Comparison of ENCODE assay signal across 1 cellular context in the genomic region with DNA sequence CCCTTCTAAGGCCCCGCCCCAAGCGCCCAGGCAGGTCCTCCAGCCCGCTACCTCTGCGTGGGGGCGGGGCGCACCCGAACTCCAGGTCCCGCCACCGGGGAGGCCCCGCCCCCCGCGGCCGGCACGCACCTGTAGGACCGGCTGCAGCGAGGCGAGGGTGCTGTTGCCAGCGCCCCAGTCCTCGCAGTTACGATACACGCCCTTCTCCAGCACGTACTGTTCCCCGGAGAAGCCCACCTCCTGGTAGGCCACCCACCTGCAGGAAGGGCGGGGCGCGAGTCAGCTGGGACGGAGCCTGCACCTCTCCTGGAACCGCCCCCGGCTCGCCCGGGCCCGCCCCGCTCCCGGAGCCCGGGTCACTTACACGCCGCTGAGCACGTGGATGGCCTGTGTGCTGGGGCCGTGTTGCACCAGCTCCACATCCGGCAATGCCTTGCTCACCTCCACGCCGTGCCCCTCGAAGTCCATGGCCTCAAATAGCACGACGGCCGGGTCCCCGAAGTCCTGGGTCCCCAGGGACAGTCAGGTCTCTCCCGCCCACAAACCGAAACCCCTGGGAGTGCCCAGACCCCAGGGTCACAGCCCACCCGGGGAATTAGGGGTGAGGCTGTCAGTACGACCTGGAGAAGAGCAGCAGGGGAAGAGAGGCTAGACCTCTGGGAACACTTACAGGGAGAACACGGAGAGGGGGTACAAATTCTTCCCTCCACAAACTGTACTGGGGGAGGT.
TF ChIP-seq lines count a peak whose summit lies in the region.

No MANE protein-coding gene starts in this region.

TF ChIP-seq in H1, 55 proteins besides CTCF, POLR2A, EP300 and RAD21:
- TF ChIP-seq BRCA1 (IDR thresholded peaks at IDR 0.05; ENCODE audit: low read depth, low read length): no peak
- TF ChIP-seq BACH1 (IDR thresholded peaks at IDR 0.05; ENCODE audit: low read length): no peak; the same call in 1 of the 2 replicates
- TF ChIP-seq TAF7 (optimal IDR thresholded peaks at IDR 0.05; ENCODE audit: borderline replicate concordance, low read depth, low read length): no peak
- TF ChIP-seq SP1 (IDR thresholded peaks at IDR 0.05; ENCODE audit: low read depth, low read length): no peak
- no peak for TF ChIP-seq CHD1 (IDR thresholded peaks at IDR 0.05; ENCODE audit: low read depth, low read length)
- no peak for TF ChIP-seq RBBP5 (IDR thresholded peaks at IDR 0.05; ENCODE audit: borderline replicate concordance, low read depth, low read length)
- TF ChIP-seq POLR2AphosphoS5 (IDR thresholded peaks at IDR 0.05; ENCODE audit: low read depth, low read length): peak; percentile 41; the same call in 1 of the 2 replicates
- TF ChIP-seq SP2 (IDR thresholded peaks at IDR 0.05; ENCODE audit: low read length): no peak
- no peak for TF ChIP-seq YY1 (IDR thresholded peaks at IDR 0.05; ENCODE audit: low read depth, low read length)
- TF ChIP-seq GABPA (IDR thresholded peaks at IDR 0.05; ENCODE audit: borderline replicate concordance, insufficient read depth, low read length): no peak
- TF ChIP-seq SRF (IDR thresholded peaks at IDR 0.05; ENCODE audit: low read depth, low read length): no peak
- no peak for TF ChIP-seq SUZ12 (IDR thresholded peaks at IDR 0.05; ENCODE audit: low read length)
- no peak for TF ChIP-seq ASH2L (IDR thresholded peaks at IDR 0.05; ENCODE audit: low read length)
- TF ChIP-seq TBP (IDR thresholded peaks at IDR 0.05; ENCODE audit: low read depth, low read length): peak; percentile 24
- TF ChIP-seq RNF2 (IDR thresholded peaks at IDR 0.05; ENCODE audit: borderline replicate concordance, low read depth, low read length, missing control alignments, poor library complexity, severe bottlenecking): no peak
- no peak for TF ChIP-seq KDM5A (IDR thresholded peaks at IDR 0.05; ENCODE audit: low read length)
- TF ChIP-seq EZH2 (IDR thresholded peaks at IDR 0.05; ENCODE audit: low read depth, low read length, severe bottlenecking): no peak
- TF ChIP-seq CHD2 (IDR thresholded peaks at IDR 0.05; ENCODE audit: low read length): no peak
- TF ChIP-seq CTBP2 (IDR thresholded peaks at IDR 0.05; ENCODE audit: borderline replicate concordance, insufficient read depth, insufficient read length, low read length): no peak
- no peak for TF ChIP-seq CBX5 (IDR thresholded peaks at IDR 0.05; ENCODE audit: low read depth, low read length)
- no peak for TF ChIP-seq RFX5 (IDR thresholded peaks at IDR 0.05; ENCODE audit: borderline replicate concordance, low read depth, low read length)
- no peak for TF ChIP-seq MAFK (IDR thresholded peaks at IDR 0.05; ENCODE audit: low read depth, low read length)
- no peak for TF ChIP-seq HDAC6 (IDR thresholded peaks at IDR 0.05; ENCODE audit: low read depth, low read length)
- no peak for TF ChIP-seq SIRT6 (IDR thresholded peaks at IDR 0.05; ENCODE audit: low read length)
- no peak for TF ChIP-seq POU5F1 (IDR thresholded peaks at IDR 0.05; ENCODE audit: low read depth, low read length)
- no peak for TF ChIP-seq NANOG (IDR thresholded peaks at IDR 0.05; ENCODE audit: insufficient read depth, low read depth, low read length, poor library complexity, severe bottlenecking)
- TF ChIP-seq JUN (IDR thresholded peaks at IDR 0.05; ENCODE audit: low read depth, low read length): no peak
- no peak for TF ChIP-seq BCL11A (IDR thresholded peaks at IDR 0.05; ENCODE audit: low read depth in 2 of 2, low read length in 2 of 2)
- no peak for TF ChIP-seq TEAD4 (IDR thresholded peaks at IDR 0.05; ENCODE audit: low read depth, low read length)
- TF ChIP-seq, protein P1, sequence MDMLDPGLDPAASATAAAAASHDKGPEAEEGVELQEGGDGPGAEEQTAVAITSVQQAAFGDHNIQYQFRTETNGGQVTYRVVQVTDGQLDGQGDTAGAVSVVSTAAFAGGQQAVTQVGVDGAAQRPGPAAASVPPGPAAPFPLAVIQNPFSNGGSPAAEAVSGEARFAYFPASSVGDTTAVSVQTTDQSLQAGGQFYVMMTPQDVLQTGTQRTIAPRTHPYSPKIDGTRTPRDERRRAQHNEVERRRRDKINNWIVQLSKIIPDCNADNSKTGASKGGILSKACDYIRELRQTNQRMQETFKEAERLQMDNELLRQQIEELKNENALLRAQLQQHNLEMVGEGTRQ (IDR thresholded peaks at IDR 0.05; ENCODE audit: low read length): no peak; the same call in 1 of the 2 replicates
- TF ChIP-seq KDM1A (IDR thresholded peaks at IDR 0.05; ENCODE audit: borderline replicate concordance, low read length): no peak
- no peak for TF ChIP-seq CEBPB (IDR thresholded peaks at IDR 0.05; ENCODE audit: low read depth, low read length)
- no peak for TF ChIP-seq SP4 (IDR thresholded peaks at IDR 0.05; ENCODE audit: low read length)
- TF ChIP-seq KDM4A (IDR thresholded peaks at IDR 0.05; ENCODE audit: low read depth, low read length, severe bottlenecking): peak; percentile 64
- TF ChIP-seq, protein P2, sequence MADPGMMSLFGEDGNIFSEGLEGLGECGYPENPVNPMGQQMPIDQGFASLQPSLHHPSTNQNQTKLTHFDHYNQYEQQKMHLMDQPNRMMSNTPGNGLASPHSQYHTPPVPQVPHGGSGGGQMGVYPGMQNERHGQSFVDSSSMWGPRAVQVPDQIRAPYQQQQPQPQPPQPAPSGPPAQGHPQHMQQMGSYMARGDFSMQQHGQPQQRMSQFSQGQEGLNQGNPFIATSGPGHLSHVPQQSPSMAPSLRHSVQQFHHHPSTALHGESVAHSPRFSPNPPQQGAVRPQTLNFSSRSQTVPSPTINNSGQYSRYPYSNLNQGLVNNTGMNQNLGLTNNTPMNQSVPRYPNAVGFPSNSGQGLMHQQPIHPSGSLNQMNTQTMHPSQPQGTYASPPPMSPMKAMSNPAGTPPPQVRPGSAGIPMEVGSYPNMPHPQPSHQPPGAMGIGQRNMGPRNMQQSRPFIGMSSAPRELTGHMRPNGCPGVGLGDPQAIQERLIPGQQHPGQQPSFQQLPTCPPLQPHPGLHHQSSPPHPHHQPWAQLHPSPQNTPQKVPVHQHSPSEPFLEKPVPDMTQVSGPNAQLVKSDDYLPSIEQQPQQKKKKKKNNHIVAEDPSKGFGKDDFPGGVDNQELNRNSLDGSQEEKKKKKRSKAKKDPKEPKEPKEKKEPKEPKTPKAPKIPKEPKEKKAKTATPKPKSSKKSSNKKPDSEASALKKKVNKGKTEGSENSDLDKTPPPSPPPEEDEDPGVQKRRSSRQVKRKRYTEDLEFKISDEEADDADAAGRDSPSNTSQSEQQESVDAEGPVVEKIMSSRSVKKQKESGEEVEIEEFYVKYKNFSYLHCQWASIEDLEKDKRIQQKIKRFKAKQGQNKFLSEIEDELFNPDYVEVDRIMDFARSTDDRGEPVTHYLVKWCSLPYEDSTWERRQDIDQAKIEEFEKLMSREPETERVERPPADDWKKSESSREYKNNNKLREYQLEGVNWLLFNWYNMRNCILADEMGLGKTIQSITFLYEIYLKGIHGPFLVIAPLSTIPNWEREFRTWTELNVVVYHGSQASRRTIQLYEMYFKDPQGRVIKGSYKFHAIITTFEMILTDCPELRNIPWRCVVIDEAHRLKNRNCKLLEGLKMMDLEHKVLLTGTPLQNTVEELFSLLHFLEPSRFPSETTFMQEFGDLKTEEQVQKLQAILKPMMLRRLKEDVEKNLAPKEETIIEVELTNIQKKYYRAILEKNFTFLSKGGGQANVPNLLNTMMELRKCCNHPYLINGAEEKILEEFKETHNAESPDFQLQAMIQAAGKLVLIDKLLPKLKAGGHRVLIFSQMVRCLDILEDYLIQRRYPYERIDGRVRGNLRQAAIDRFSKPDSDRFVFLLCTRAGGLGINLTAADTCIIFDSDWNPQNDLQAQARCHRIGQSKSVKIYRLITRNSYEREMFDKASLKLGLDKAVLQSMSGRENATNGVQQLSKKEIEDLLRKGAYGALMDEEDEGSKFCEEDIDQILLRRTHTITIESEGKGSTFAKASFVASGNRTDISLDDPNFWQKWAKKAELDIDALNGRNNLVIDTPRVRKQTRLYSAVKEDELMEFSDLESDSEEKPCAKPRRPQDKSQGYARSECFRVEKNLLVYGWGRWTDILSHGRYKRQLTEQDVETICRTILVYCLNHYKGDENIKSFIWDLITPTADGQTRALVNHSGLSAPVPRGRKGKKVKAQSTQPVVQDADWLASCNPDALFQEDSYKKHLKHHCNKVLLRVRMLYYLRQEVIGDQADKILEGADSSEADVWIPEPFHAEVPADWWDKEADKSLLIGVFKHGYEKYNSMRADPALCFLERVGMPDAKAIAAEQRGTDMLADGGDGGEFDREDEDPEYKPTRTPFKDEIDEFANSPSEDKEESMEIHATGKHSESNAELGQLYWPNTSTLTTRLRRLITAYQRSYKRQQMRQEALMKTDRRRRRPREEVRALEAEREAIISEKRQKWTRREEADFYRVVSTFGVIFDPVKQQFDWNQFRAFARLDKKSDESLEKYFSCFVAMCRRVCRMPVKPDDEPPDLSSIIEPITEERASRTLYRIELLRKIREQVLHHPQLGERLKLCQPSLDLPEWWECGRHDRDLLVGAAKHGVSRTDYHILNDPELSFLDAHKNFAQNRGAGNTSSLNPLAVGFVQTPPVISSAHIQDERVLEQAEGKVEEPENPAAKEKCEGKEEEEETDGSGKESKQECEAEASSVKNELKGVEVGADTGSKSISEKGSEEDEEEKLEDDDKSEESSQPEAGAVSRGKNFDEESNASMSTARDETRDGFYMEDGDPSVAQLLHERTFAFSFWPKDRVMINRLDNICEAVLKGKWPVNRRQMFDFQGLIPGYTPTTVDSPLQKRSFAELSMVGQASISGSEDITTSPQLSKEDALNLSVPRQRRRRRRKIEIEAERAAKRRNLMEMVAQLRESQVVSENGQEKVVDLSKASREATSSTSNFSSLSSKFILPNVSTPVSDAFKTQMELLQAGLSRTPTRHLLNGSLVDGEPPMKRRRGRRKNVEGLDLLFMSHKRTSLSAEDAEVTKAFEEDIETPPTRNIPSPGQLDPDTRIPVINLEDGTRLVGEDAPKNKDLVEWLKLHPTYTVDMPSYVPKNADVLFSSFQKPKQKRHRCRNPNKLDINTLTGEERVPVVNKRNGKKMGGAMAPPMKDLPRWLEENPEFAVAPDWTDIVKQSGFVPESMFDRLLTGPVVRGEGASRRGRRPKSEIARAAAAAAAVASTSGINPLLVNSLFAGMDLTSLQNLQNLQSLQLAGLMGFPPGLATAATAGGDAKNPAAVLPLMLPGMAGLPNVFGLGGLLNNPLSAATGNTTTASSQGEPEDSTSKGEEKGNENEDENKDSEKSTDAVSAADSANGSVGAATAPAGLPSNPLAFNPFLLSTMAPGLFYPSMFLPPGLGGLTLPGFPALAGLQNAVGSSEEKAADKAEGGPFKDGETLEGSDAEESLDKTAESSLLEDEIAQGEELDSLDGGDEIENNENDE (IDR thresholded peaks at IDR 0.05; ENCODE audit: insufficient replicate concordance, low read length): no peak
- no peak for TF ChIP-seq NRF1 (IDR thresholded peaks at IDR 0.05; ENCODE audit: low read depth, low read length)
- no peak for TF ChIP-seq CREB1 (IDR thresholded peaks at IDR 0.05)
- no peak for TF ChIP-seq JUND (IDR thresholded peaks at IDR 0.05; ENCODE audit: low read length)
- no peak for TF ChIP-seq TCF12 (IDR thresholded peaks at IDR 0.05; ENCODE audit: low read depth, low read length)
- 0 out of 2 replicates have a peak, but pooled peaks have one; percentile 4 for TF ChIP-seq EGR1 (IDR thresholded peaks at IDR 0.05; ENCODE audit: borderline replicate concordance, low read depth, low read length)
- TF ChIP-seq HDAC2 (IDR thresholded peaks at IDR 0.05; ENCODE audit: borderline replicate concordance in 1 of 2, low read depth in 2 of 2, low read length in 2 of 2): no peak
- TF ChIP-seq, protein P3, sequence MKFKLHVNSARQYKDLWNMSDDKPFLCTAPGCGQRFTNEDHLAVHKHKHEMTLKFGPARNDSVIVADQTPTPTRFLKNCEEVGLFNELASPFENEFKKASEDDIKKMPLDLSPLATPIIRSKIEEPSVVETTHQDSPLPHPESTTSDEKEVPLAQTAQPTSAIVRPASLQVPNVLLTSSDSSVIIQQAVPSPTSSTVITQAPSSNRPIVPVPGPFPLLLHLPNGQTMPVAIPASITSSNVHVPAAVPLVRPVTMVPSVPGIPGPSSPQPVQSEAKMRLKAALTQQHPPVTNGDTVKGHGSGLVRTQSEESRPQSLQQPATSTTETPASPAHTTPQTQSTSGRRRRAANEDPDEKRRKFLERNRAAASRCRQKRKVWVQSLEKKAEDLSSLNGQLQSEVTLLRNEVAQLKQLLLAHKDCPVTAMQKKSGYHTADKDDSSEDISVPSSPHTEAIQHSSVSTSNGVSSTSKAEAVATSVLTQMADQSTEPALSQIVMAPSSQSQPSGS (IDR thresholded peaks at IDR 0.05; ENCODE audit: low read length): no peak
- TF ChIP-seq TAF1 (IDR thresholded peaks at IDR 0.05; ENCODE audit: low read depth, low read length): no peak; the same call in 1 of the 2 replicates
- no peak; the same call in 1 of the 2 replicates for TF ChIP-seq GTF2F1 (IDR thresholded peaks at IDR 0.05; ENCODE audit: borderline replicate concordance, low read depth, low read length)
- TF ChIP-seq SIX5 (IDR thresholded peaks at IDR 0.05; ENCODE audit: low read depth, low read length): no peak
- TF ChIP-seq, protein P4, sequence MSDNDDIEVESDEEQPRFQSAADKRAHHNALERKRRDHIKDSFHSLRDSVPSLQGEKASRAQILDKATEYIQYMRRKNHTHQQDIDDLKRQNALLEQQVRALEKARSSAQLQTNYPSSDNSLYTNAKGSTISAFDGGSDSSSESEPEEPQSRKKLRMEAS (IDR thresholded peaks at IDR 0.05): peak; percentile 99
- TF ChIP-seq, protein P5, sequence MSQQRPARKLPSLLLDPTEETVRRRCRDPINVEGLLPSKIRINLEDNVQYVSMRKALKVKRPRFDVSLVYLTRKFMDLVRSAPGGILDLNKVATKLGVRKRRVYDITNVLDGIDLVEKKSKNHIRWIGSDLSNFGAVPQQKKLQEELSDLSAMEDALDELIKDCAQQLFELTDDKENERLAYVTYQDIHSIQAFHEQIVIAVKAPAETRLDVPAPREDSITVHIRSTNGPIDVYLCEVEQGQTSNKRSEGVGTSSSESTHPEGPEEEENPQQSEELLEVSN (IDR thresholded peaks at IDR 0.05): peak; percentile 97
- TF ChIP-seq RXRA (IDR thresholded peaks at IDR 0.05; ENCODE audit: insufficient read depth, low read depth, low read length): no peak
- TF ChIP-seq SIN3A (conservative IDR thresholded peaks at IDR 0.05 in 1 of 2, IDR thresholded peaks at IDR 0.05 in 1 of 2; ENCODE audit: low read depth in 1 of 2, low read length in 2 of 2): peak in 1 of 2 experiments; percentile 36; a peak in 1 of 4 replicates
- no peak for TF ChIP-seq CBX8 (IDR thresholded peaks at IDR 0.05; ENCODE audit: borderline replicate concordance, low read depth, low read length)
- TF ChIP-seq, protein P6, sequence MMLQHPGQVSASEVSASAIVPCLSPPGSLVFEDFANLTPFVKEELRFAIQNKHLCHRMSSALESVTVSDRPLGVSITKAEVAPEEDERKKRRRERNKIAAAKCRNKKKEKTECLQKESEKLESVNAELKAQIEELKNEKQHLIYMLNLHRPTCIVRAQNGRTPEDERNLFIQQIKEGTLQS (IDR thresholded peaks at IDR 0.05; ENCODE audit: insufficient read depth, low read depth, low read length): no peak
- TF ChIP-seq FOSL1 (IDR thresholded peaks at IDR 0.05; ENCODE audit: insufficient read depth, low read depth, low read length): no peak
- TF ChIP-seq ZNF274 (IDR thresholded peaks at IDR 0.05; ENCODE audit: borderline replicate concordance, extremely low read depth, low read length): no peak
- no peak for TF ChIP-seq PHF8 (conservative IDR thresholded peaks at IDR 0.05; ENCODE audit: low read depth, low read length)
- no peak for TF ChIP-seq SAP30 (IDR thresholded peaks at IDR 0.05; ENCODE audit: insufficient read depth, insufficient replicate concordance, low read length)
